1 cellular context compared by ENCODE assay signal in genomic region chr10:132075909-132076577, GRCh38.
TF ChIP-seq lines count a peak whose summit lies in the region.

No MANE protein-coding gene starts in this region.

TF ChIP-seq in HepG2, 621 proteins besides CTCF, POLR2A, EP300 and RAD21 (continued from another document):
- TF ChIP-seq ZNF646 (CRISPR knock-in tag; IDR thresholded peaks at IDR 0.05) (peak; percentile 30; the same call in 1 of the 2 replicates), HNF4A (CRISPR knock-in tag; IDR thresholded peaks at IDR 0.05) (0 out of 2 replicates have a peak, but pooled peaks have one; percentile 12), HNRNPL (IDR thresholded peaks at IDR 0.05; ENCODE audit: low read depth, low read length) (no peak), CEBPB (IDR thresholded peaks at IDR 0.05; ENCODE audit: borderline replicate concordance, low read depth, low read length) (peak; percentile 51; the same call in 1 of the 2 replicates), ZNF7 (CRISPR knock-in tag; IDR thresholded peaks at IDR 0.05) (peak; percentile 39; the same call in 1 of the 2 replicates)
